13 cellular contexts compared by ENCODE assay signal in genomic region chr5:133225671-133226152, GRCh38.
A peak's percentile ranks its signal among the peaks of the same experiment; 100 is the strongest.
DNase-seq lines count a peak whose midpoint lies in the region; ATAC-seq and TF ChIP-seq lines count a peak whose summit lies in the region.
"Had no signal": no experiment of that assay in that cellular context is flagged by ENCODE, and none has a peak within 500 bp of the region (broad histone marks: within the 10 kb centered on the region; RNA-seq: fewer than 3 reads in every experiment).

No MANE protein-coding gene starts in this region.

- H3K27ac ChIP-seq in foreskin keratinocyte = peak overlapping the region; percentile 91
- peak overlapping the region; percentile 50 to 72 (median 66) for H3K27ac ChIP-seq in transverse colon
- no peak overlapping the region for H3K27ac ChIP-seq in adrenal gland

- TF ChIP-seq EP300 in transverse colon (IDR thresholded peaks at IDR 0.05; ENCODE audit: low read depth) = no peak

- no peaks in the 10 kb centered on the region for H3K36me3 Mint-ChIP-seq in T-helper 17 cell (ENCODE audit: low read depth)
- H3K36me3 Mint-ChIP-seq: memory B cell had no signal

- H3K27me3 ChIP-seq in foreskin keratinocyte = no peaks in the 10 kb centered on the region
- H3K27me3 ChIP-seq in transverse colon = no peaks in the 10 kb centered on the region
- H3K27me3 ChIP-seq in adrenal gland = no peaks in the 10 kb centered on the region

- intact Hi-C loops in transverse colon (cut with DNase I; ENCODE audit: low total_unique reads) = no loop called here
- intact Hi-C loops in adrenal gland (cut with DNase I) = no loop called here

- H3K9me3 ChIP-seq in T-helper 17 cell (ENCODE audit: control insufficient read depth, low read length, poor library complexity, severe bottlenecking) = no peaks in the 10 kb centered on the region
- H3K9me3 ChIP-seq in transverse colon = no peaks in the 10 kb centered on the region
- no peaks in the 10 kb centered on the region for H3K9me3 ChIP-seq in adrenal gland (replicated peaks in 1 of 3)

- in situ Hi-C loops in transverse colon (cut with MboI; ENCODE audit: low pct_ligation_motif_present in 1 of 4, low pct_unique_long_range_greater_than_20kb in 1 of 4, low sequenced_read_pairs in 3 of 4) = no loop called here

- peaks cover 2% of the 10 kb centered on the region for H3K4me1 Mint-ChIP-seq in T-helper 17 cell
- H3K4me1 Mint-ChIP-seq: memory B cell had no signal

- DNase-seq in HFF-Myc (ENCODE audit: extremely low read depth, low read depth) (peak; percentile 27), T-helper 17 cell (no peak), foreskin keratinocyte (peak in 1 of 2 donors; percentile 64), transverse colon (peak; percentile 30), adrenal gland (no peak)
- DNase-seq in activated CD4-positive, alpha-beta T cell treated with anti-CD3 and anti-CD28 coated beads for 4 hours = no peak
- DNase-seq: activated CD4-positive, alpha-beta T cell treated with anti-CD3 and anti-CD28 coated beads, Interleukin-2, amount 50 U/mL, for 48 hours; COR-L47; hypothalamus; nucleus accumbens had no signal

- H3K4me3 Mint-ChIP-seq in T-helper 17 cell = no peak overlapping the region
- H3K4me3 Mint-ChIP-seq: memory B cell had no signal

- H3K4me3 ChIP-seq in HFF-Myc (replicated peaks; ENCODE audit: low read depth, low read length) (no peak overlapping the region), transverse colon (no peak overlapping the region), adrenal gland (no peak overlapping the region)

- H3K36me3 ChIP-seq in transverse colon (no peaks in the 10 kb centered on the region), adrenal gland (replicated peaks in 1 of 2) (no peaks in the 10 kb centered on the region)

- no peak for ATAC-seq in T-helper 17 cell
- ATAC-seq in foreskin keratinocyte = peak; percentile 21
- ATAC-seq in GM18909 (IDR thresholded peaks at IDR 0.05; ENCODE audit: poor library complexity, unreplicated experiment) = no peak
- ATAC-seq in GM21367 (IDR thresholded peaks at IDR 0.05; ENCODE audit: unreplicated experiment) = no peak

- WGBS in transverse colon (ENCODE audit: low coverage in 1 of 2), 2 donors = 24 to 32% methylated on average over 4 to 7 of the region's 7 CpGs
- 56 to 73% (median 70%) methylated on average over 7 of the region's 7 CpGs for WGBS in adrenal gland, 4 donors

- H3K27me3 Mint-ChIP-seq in T-helper 17 cell = peaks cover 24% of the 10 kb centered on the region

- H3K4me1 ChIP-seq in foreskin keratinocyte (peaks cover 48% of the 10 kb centered on the region), transverse colon (peaks cover 12 to 25% (median 19%) of the 10 kb centered on the region in 4 donors), adrenal gland (replicated peaks in 1 of 2) (no peaks in the 10 kb centered on the region)

- no peak for TF ChIP-seq POLR2A in transverse colon (IDR thresholded peaks at IDR 0.05)
- TF ChIP-seq POLR2A in adrenal gland (IDR thresholded peaks at IDR 0.05) = no peak

- TF ChIP-seq CTCF in HFF-Myc (IDR thresholded peaks at IDR 0.05; ENCODE audit: low read depth, low read length, missing control alignments) (no peak), foreskin keratinocyte (conservative IDR thresholded peaks at IDR 0.05) (no peak), transverse colon (IDR thresholded peaks at IDR 0.05) (no peak), adrenal gland (IDR thresholded peaks at IDR 0.05) (no peak)

- H3K27ac Mint-ChIP-seq in T-helper 17 cell = peak overlapping the region; percentile 51
- H3K27ac Mint-ChIP-seq: memory B cell had no signal

Comparison
In these comparisons a context has a peak if more than half of its experiments do, and no peak if none do; other contexts are left out.
1. DNase-seq: peak in HFF-Myc (single experiment) and transverse colon (single experiment); none in T-helper 17 cell (0 of 3), adrenal gland (0 of 7) and activated CD4-positive, alpha-beta T cell treated with anti-CD3 and anti-CD28 coated beads for 4 hours (0 of 2).
2. H3K27ac ChIP-seq: peak in foreskin keratinocyte (single experiment) and transverse colon (4 of 4); none in adrenal gland (0 of 5).